1 cellular context compared by ENCODE assay signal in the genomic region with DNA sequence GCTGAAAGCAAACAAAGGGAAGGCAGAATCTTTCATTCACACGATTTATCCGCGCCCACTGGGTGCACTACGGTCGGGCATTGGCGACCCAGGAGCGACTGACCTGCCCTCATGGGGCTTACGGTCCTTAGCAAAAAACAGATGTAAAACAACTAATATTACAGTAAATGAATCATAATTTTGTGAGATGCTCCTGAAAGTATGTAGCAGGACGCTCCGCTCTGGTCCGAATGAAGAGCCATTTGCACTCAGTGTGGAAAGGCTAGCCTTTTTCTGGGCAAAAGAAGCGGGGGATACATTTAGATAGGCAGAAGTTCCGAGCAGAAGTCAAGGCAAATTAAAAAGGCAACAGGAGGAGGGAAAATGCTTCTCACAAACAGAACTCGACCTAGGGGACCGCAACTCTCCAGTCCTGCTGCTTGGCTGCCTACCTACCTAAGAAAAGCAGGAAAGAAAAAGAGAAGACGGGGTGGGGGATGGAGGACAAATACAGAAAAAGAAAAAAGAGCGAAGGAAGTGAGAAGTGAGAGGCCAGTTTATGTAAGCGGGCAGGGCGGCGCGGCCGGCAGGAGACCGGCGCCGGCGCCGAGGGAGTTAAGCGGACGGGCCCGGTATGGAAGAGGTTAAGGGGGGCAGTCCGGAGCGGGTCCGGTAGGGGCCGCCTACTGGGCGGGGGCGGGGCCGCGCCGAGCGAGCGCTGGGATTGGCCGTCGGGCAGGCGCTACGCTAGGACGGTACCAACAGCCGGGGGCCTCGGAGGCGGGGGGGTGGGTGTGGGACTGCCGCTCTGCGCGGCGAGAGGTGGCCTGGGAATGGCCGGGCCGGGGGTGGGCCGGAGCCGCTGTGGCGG.
A peak's percentile ranks its signal among the peaks of the same experiment; 100 is the strongest.
TF ChIP-seq lines count a peak whose summit lies in the region.

A gene with protein sequence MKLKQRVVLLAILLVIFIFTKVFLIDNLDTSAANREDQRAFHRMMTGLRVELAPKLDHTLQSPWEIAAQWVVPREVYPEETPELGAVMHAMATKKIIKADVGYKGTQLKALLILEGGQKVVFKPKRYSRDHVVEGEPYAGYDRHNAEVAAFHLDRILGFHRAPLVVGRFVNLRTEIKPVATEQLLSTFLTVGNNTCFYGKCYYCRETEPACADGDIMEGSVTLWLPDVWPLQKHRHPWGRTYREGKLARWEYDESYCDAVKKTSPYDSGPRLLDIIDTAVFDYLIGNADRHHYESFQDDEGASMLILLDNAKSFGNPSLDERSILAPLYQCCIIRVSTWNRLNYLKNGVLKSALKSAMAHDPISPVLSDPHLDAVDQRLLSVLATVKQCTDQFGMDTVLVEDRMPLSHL (plus strand): TSS at position 770 of the 850 bp plus-strand sequence. CDS start 17,954 bp downstream, outside the sequence.

TF ChIP-seq in HepG2, 621 proteins besides CTCF, POLR2A, EP300 and RAD21 (continued from another document and continues in another):
- TF ChIP-seq, protein P1, sequence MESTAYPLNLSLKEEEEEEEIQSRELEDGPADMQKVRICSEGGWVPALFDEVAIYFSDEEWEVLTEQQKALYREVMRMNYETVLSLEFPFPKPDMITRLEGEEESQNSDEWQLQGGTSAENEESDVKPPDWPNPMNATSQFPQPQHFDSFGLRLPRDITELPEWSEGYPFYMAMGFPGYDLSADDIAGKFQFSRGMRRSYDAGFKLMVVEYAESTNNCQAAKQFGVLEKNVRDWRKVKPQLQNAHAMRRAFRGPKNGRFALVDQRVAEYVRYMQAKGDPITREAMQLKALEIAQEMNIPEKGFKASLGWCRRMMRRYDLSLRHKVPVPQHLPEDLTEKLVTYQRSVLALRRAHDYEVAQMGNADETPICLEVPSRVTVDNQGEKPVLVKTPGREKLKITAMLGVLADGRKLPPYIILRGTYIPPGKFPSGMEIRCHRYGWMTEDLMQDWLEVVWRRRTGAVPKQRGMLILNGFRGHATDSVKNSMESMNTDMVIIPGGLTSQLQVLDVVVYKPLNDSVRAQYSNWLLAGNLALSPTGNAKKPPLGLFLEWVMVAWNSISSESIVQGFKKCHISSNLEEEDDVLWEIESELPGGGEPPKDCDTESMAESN (CRISPR knock-in tag; conservative IDR thresholded peaks at IDR 0.05): no peak; the same call in 1 of the 2 replicates
- no peak for TF ChIP-seq ELF4 (CRISPR knock-in tag; IDR thresholded peaks at IDR 0.05; ENCODE audit: borderline replicate concordance)
- no peak for TF ChIP-seq ZNF230 (CRISPR knock-in tag; IDR thresholded peaks at IDR 0.05)
- TF ChIP-seq JUN (CRISPR knock-in tag; IDR thresholded peaks at IDR 0.05): no peak
- no peak for TF ChIP-seq ZFYVE20 (CRISPR knock-in tag; IDR thresholded peaks at IDR 0.05; ENCODE audit: borderline replicate concordance, low read depth)
- TF ChIP-seq UBTF (CRISPR knock-in tag; IDR thresholded peaks at IDR 0.05): no peak
- no peak for TF ChIP-seq ZFP62 (CRISPR knock-in tag; IDR thresholded peaks at IDR 0.05)
- peak; percentile 18; the same call in 1 of the 2 replicates for TF ChIP-seq SALL1 (CRISPR knock-in tag; IDR thresholded peaks at IDR 0.05)
- no peak for TF ChIP-seq LRRFIP1 (CRISPR knock-in tag; conservative IDR thresholded peaks at IDR 0.05)
- TF ChIP-seq PAWR (CRISPR knock-in tag; IDR thresholded peaks at IDR 0.05; ENCODE audit: borderline replicate concordance): no peak
- TF ChIP-seq TOE1 (CRISPR knock-in tag; IDR thresholded peaks at IDR 0.05): no peak
- TF ChIP-seq ARID5B (CRISPR knock-in tag; IDR thresholded peaks at IDR 0.05): no peak
- TF ChIP-seq RARA (CRISPR knock-in tag; IDR thresholded peaks at IDR 0.05): no peak
- TF ChIP-seq GTF3A (CRISPR knock-in tag; conservative IDR thresholded peaks at IDR 0.05): no peak
- no peak for TF ChIP-seq ZFP90 (CRISPR knock-in tag; IDR thresholded peaks at IDR 0.05; ENCODE audit: borderline replicate concordance)
- TF ChIP-seq ADNP (CRISPR knock-in tag; IDR thresholded peaks at IDR 0.05): no peak
- TF ChIP-seq, protein P2, sequence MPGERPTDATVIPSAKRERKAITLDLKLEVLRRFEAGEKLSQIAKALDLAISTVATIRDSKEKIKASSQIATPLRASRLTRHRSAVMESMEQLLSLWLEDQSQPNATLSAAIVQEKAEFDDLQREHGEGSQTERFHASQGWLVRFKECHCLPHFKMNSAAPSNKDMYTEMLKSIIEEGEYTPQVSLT (CRISPR knock-in tag; IDR thresholded peaks at IDR 0.05; ENCODE audit: borderline replicate concordance, low read depth): no peak
- TF ChIP-seq NFYB (CRISPR knock-in tag; IDR thresholded peaks at IDR 0.05): peak; percentile 67
- TF ChIP-seq ZNF589 (CRISPR knock-in tag; conservative IDR thresholded peaks at IDR 0.05): no peak
- no peak for TF ChIP-seq XBP1 (CRISPR knock-in tag; IDR thresholded peaks at IDR 0.05)
- no peak for TF ChIP-seq CREB3 (CRISPR knock-in tag; IDR thresholded peaks at IDR 0.05)
- TF ChIP-seq CHD2 (IDR thresholded peaks at IDR 0.05; ENCODE audit: low read depth, low read length): no peak
- peak; percentile 4; the same call in 1 of the 2 replicates for TF ChIP-seq AKAP8 (CRISPR knock-in tag; IDR thresholded peaks at IDR 0.05)
- no peak for TF ChIP-seq MED1 (CRISPR knock-in tag; IDR thresholded peaks at IDR 0.05)
- TF ChIP-seq GFI1 (CRISPR knock-in tag; IDR thresholded peaks at IDR 0.05; ENCODE audit: borderline replicate concordance): no peak
- TF ChIP-seq PBX2 (CRISPR knock-in tag; IDR thresholded peaks at IDR 0.05): no peak
- no peak; the same call in 1 of the 2 replicates for TF ChIP-seq ARHGAP35 (CRISPR knock-in tag; IDR thresholded peaks at IDR 0.05; ENCODE audit: borderline replicate concordance)
- no peak for TF ChIP-seq ZBTB49 (CRISPR knock-in tag; IDR thresholded peaks at IDR 0.05; ENCODE audit: borderline replicate concordance)
- TF ChIP-seq TEAD2 (CRISPR knock-in tag; IDR thresholded peaks at IDR 0.05): no peak
- no peak for TF ChIP-seq MXD4 (CRISPR knock-in tag; IDR thresholded peaks at IDR 0.05)
- TF ChIP-seq ZNF34 (CRISPR knock-in tag; IDR thresholded peaks at IDR 0.05; ENCODE audit: borderline replicate concordance): no peak
- peak; percentile 6 for TF ChIP-seq ZNF883 (CRISPR knock-in tag; IDR thresholded peaks at IDR 0.05; ENCODE audit: not compliant biosample characterization)
- TF ChIP-seq EEA1 (CRISPR knock-in tag; IDR thresholded peaks at IDR 0.05; ENCODE audit: borderline replicate concordance): no peak
- TF ChIP-seq ZKSCAN5 (CRISPR knock-in tag; IDR thresholded peaks at IDR 0.05): no peak
- peak; percentile 76; the same call in 1 of the 2 replicates for TF ChIP-seq ZMYM3 (CRISPR knock-in tag; IDR thresholded peaks at IDR 0.05)
- no peak; the same call in 1 of the 2 replicates for TF ChIP-seq FOSL2 (CRISPR knock-in tag; IDR thresholded peaks at IDR 0.05)
- TF ChIP-seq ZNF3 (CRISPR knock-in tag; IDR thresholded peaks at IDR 0.05): no peak
- no peak for TF ChIP-seq NFKB2 (CRISPR knock-in tag; IDR thresholded peaks at IDR 0.05; ENCODE audit: borderline replicate concordance)
- TF ChIP-seq, protein P3, sequence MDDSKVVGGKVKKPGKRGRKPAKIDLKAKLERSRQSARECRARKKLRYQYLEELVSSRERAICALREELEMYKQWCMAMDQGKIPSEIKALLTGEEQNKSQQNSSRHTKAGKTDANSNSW (CRISPR knock-in tag; IDR thresholded peaks at IDR 0.05; ENCODE audit: borderline replicate concordance): no peak
- no peak for TF ChIP-seq ZNF549 (CRISPR knock-in tag; IDR thresholded peaks at IDR 0.05)
